7 cellular contexts compared by ENCODE assay signal in genomic region chrX:93095535-93095934, GRCh38.
DNase-seq lines count a peak whose midpoint lies in the region; ATAC-seq, FAIRE-seq and TF ChIP-seq lines count a peak whose summit lies in the region.
"Not testable (repeated sequence)": the region's sequence is repeated elsewhere in the genome, so short reads cannot be mapped to it uniquely, and the experiment has no call there.

No MANE protein-coding gene starts in this region.

- H3K79me1 ChIP-seq in H9 (ENCODE audit: insufficient read depth, low read depth, low read length, poor library complexity, severe bottlenecking); H1 (ENCODE audit: low read depth, low read length); mesendoderm (ENCODE audit: low read length): not testable (repeated sequence)

- H3K56ac ChIP-seq in H9 (ENCODE audit: insufficient read length, low read depth, low read length); H1 (replicated peaks; ENCODE audit: insufficient read length, low read depth, low read length); mesendoderm (ENCODE audit: low read length): not testable (repeated sequence)

- not testable (repeated sequence) for H4K91ac ChIP-seq in H9 (ENCODE audit: insufficient read length, low read depth, low read length); H1 (replicated peaks; ENCODE audit: insufficient read length, low read length)

- H3K14ac ChIP-seq in H9 (ENCODE audit: insufficient read depth, low read length); H1 (ENCODE audit: insufficient read length): not testable (repeated sequence)

- H3T11ph ChIP-seq in H9 (ENCODE audit: low read length) = not testable (repeated sequence)

- POLR2A ChIA-PET in WTC11 (lab: Charles Lee); H1 (lab: Charles Lee; ENCODE audit: partially characterized antibody): not testable (repeated sequence)

- H4K8ac ChIP-seq in H9 (replicated peaks; ENCODE audit: insufficient read length, low read depth, low read length); H1 (ENCODE audit: extremely low read depth, insufficient read depth, low read length); mesendoderm (ENCODE audit: low read depth, low read length): not testable (repeated sequence)

- not testable (repeated sequence) for H3K18ac ChIP-seq in H9 (ENCODE audit: insufficient read length, low read depth, low read length); H1 (ENCODE audit: extremely low read depth, low read length); mesendoderm (ENCODE audit: low read length)

- H4K20me1 ChIP-seq in GM23338 (replicated peaks; ENCODE audit: insufficient read depth); H9 (ENCODE audit: control insufficient read depth, insufficient read depth, insufficient read length); H1 (replicated peaks in 1 of 2; ENCODE audit: control insufficient read depth in 1 of 2, insufficient read depth in 2 of 2, low read length in 2 of 2): not testable (repeated sequence)

- H3K36me3 ChIP-seq in GM23338 (ENCODE audit: insufficient read depth); HUES6 (ENCODE audit: control insufficient read depth, insufficient read depth, low read length); H1 (ENCODE audit: control insufficient read depth in 2 of 4, insufficient read depth in 4 of 4, low read length in 3 of 4); mesendoderm (ENCODE audit: control insufficient read depth, insufficient read depth, low read length): not testable (repeated sequence)

- H3K9ac ChIP-seq in H9 (ENCODE audit: extremely low read depth, insufficient read length, low read length); HUES6 (ENCODE audit: low read length); H1 (replicated peaks in 1 of 4; ENCODE audit: extremely low read depth in 1 of 4, low read depth in 3 of 4, low read length in 3 of 4); mesendoderm (ENCODE audit: low read length): not testable (repeated sequence)

- H2BK15ac ChIP-seq in H9 (ENCODE audit: low read depth, low read length); H1 (ENCODE audit: low read length); mesendoderm (replicated peaks; ENCODE audit: low read depth): not testable (repeated sequence)

- H3K36me3 Mint-ChIP-seq in GM23338 (ENCODE audit: low read depth) = peaks cover 13% of the 10 kb centered on the region; the same call in 2 of the 3 replicates
- H3K36me3 Mint-ChIP-seq in H9 (ENCODE audit: insufficient read depth in 1 of 3, low read depth in 3 of 3) = peaks cover 14 to 18% (median 15%) of the 10 kb centered on the region in 3 experiments
- H3K36me3 Mint-ChIP-seq in WTC11 = peaks cover 13% of the 10 kb centered on the region
- not testable (repeated sequence) for H3K36me3 Mint-ChIP-seq in type B pancreatic cell

- not testable (repeated sequence) for H3K23me2 ChIP-seq in H9 (ENCODE audit: insufficient read length, low read depth, low read length, poor library complexity, severe bottlenecking); H1 (ENCODE audit: low read depth, low read length)

- not testable (repeated sequence) for H3K4me1 Mint-ChIP-seq in GM23338; WTC11; type B pancreatic cell (ENCODE audit: unreplicated experiment)
- peaks cover 16% of the 10 kb centered on the region in 2 experiments for H3K4me1 Mint-ChIP-seq in H9

- H2BK120ac ChIP-seq in H9 (ENCODE audit: low read depth, low read length, poor library complexity, severe bottlenecking); H1 (replicated peaks; ENCODE audit: low read depth, low read length); mesendoderm (ENCODE audit: low read depth, low read length): not testable (repeated sequence)

- TF ChIP-seq EP300 in H1 (IDR thresholded peaks at IDR 0.05; ENCODE audit: borderline replicate concordance in 1 of 2, low read depth in 2 of 2, low read length in 2 of 2) = not testable (repeated sequence)

- H3K27ac ChIP-seq in GM23338 (ENCODE audit: low read depth) (peak overlapping the region; percentile 74; the same call in 1 of the 2 replicates), H9 (ENCODE audit: insufficient read length, low read depth, low read length) (peak overlapping the region; percentile 57), HUES6 (ENCODE audit: low read depth, low read length) (peak overlapping the region; percentile 79; the same call in 1 of the 2 replicates)
- H3K27ac ChIP-seq in H1 (ENCODE audit: low read depth, low read length); mesendoderm (ENCODE audit: low read depth, low read length): not testable (repeated sequence)

- not testable (repeated sequence) for H3K4me2 ChIP-seq in GM23338; H9 (ENCODE audit: insufficient read depth, insufficient read length, low read length); H1 (ENCODE audit: insufficient read depth in 1 of 2, low read depth in 2 of 2, low read length in 2 of 2); mesendoderm (ENCODE audit: low read length)

- peak; percentile 62; the same call in 2 of the 3 replicates for ATAC-seq in GM23338
- peak; percentile 82 for ATAC-seq in WTC11

- not testable (repeated sequence) for H4K5ac ChIP-seq in H9 (ENCODE audit: insufficient read length, low read depth, low read length); H1 (ENCODE audit: insufficient read length, low read depth, low read length); mesendoderm (ENCODE audit: low read length)

- not testable (repeated sequence) for H3K4me3 Mint-ChIP-seq in GM23338, H9, WTC11
- peak overlapping the region; percentile 33 for H3K4me3 Mint-ChIP-seq in type B pancreatic cell

- H2BK12ac ChIP-seq in H9 (ENCODE audit: insufficient read length, low read depth, low read length); H1 (ENCODE audit: low read depth, low read length): not testable (repeated sequence)

- not testable (repeated sequence) for H2AK5ac ChIP-seq in H9 (ENCODE audit: insufficient read length, low read length); H1 (ENCODE audit: low read depth, low read length); mesendoderm (ENCODE audit: low read length)

- CTCF ChIA-PET in WTC11 (lab: Charles Lee); H1 (lab: Charles Lee; ENCODE audit: partially characterized antibody): not testable (repeated sequence)

- H2BK5ac ChIP-seq in H9 (ENCODE audit: insufficient read length, low read length); H1 (ENCODE audit: low read depth, low read length); mesendoderm (ENCODE audit: low read length): not testable (repeated sequence)

- not testable (repeated sequence) for H3K27ac Mint-ChIP-seq in GM23338
- peak overlapping the region in 2 of 3 experiments; percentile 97 to 98; a peak in 3 of 7 replicates for H3K27ac Mint-ChIP-seq in H9
- 0 out of 2 replicates have a peak overlapping the region, but pooled peaks have one; percentile 84 for H3K27ac Mint-ChIP-seq in WTC11
- H3K27ac Mint-ChIP-seq in type B pancreatic cell = peak overlapping the region; percentile 65

- H3K79me2 ChIP-seq in GM23338 (replicated peaks; ENCODE audit: insufficient read depth); H9 (ENCODE audit: insufficient read depth, low read length); H1 (ENCODE audit: control insufficient read depth in 1 of 2, insufficient read depth in 2 of 2, low read length in 2 of 2); mesendoderm (ENCODE audit: control insufficient read depth, insufficient read depth, low read length): not testable (repeated sequence)

- no CpG with 5 or more reads among the region's 1 CpG for WGBS in H9 (ENCODE audit: extremely low coverage, insufficient read length, low lambda C conversion rate)
- WGBS in H1 (ENCODE audit: extremely low coverage in 1 of 2, insufficient coverage in 1 of 2, insufficient read length in 1 of 2, insufficient replicate concordance in 2 of 2, low coverage in 1 of 2, low lambda C conversion rate in 2 of 2, missing lambda C conversion rate in 1 of 2), 2 experiments = 0% methylated on average over 1 of the region's 1 CpG; no CpG with 5 or more reads in 1 of the 2 experiments
- WGBS in mesendoderm (ENCODE audit: extremely low coverage, insufficient coverage, low lambda C conversion rate) = no CpG with 5 or more reads among the region's 1 CpG

- TF ChIP-seq POLR2A in H1 (IDR thresholded peaks at IDR 0.05; ENCODE audit: control extremely low read depth in 1 of 2, low read depth in 2 of 2, low read length in 2 of 2) = not testable (repeated sequence)

- H3K9me2 ChIP-seq in GM23338 (ENCODE audit: insufficient read depth) = not testable (repeated sequence)

- not testable (repeated sequence) for TF ChIP-seq RAD21 in H1 (IDR thresholded peaks at IDR 0.05 in 1 of 2, conservative IDR thresholded peaks at IDR 0.05 in 1 of 2; ENCODE audit: low read depth in 2 of 2, low read length in 2 of 2)

- H3K9me3 ChIP-seq in H9 (ENCODE audit: control insufficient read depth, low read depth, low read length); HUES6 (ENCODE audit: control insufficient read depth, insufficient read depth, low read depth, low read length); H1 (ENCODE audit: insufficient read depth in 2 of 2, low read depth in 1 of 2, low read length in 1 of 2): not testable (repeated sequence)

- H3K27me3 Mint-ChIP-seq in GM23338 (ENCODE audit: insufficient read depth, low read depth, poor library complexity); H9 (ENCODE audit: low read depth); WTC11 (ENCODE audit: low read depth); type B pancreatic cell: not testable (repeated sequence)

- not testable (repeated sequence) for H3K23ac ChIP-seq in H9 (ENCODE audit: insufficient read length, low read depth, low read length); H1 (ENCODE audit: insufficient read length); mesendoderm (ENCODE audit: low read length)

- not testable (repeated sequence) for H3K4me3 ChIP-seq in GM23338; HUES6 (ENCODE audit: low read depth, low read length); H1 (ENCODE audit: extremely low read depth in 1 of 4, insufficient read depth in 2 of 4, low read depth in 3 of 4, low read length in 4 of 4); mesendoderm (ENCODE audit: low read length)

- not testable (repeated sequence) for TF ChIP-seq CTCF in GM23338 (conservative IDR thresholded peaks at IDR 0.05; ENCODE audit: low read depth in 2 of 2); H9 (conservative IDR thresholded peaks at IDR 0.05); WTC11 (IDR thresholded peaks at IDR 0.05); H1 (IDR thresholded peaks at IDR 0.05; ENCODE audit: control extremely low read depth in 1 of 3, insufficient read depth in 1 of 3, low read depth in 1 of 3, low read length in 3 of 3); type B pancreatic cell (conservative IDR thresholded peaks at IDR 0.05)

- H2BK20ac ChIP-seq in H9 (ENCODE audit: low read depth, low read length, poor library complexity, severe bottlenecking); H1 (ENCODE audit: low read length): not testable (repeated sequence)

- not testable (repeated sequence) for H3K27me3 ChIP-seq in GM23338 (ENCODE audit: insufficient read depth); H9 (ENCODE audit: insufficient read depth, low read length); HUES6 (ENCODE audit: control insufficient read depth, insufficient read depth, low read length); H1 (replicated peaks in 1 of 4; ENCODE audit: control insufficient read depth in 3 of 4, extremely low read depth in 1 of 4, insufficient read depth in 3 of 4, low read length in 3 of 4); mesendoderm (ENCODE audit: insufficient read depth, low read length, poor library complexity)

- not testable (repeated sequence) for H3K4ac ChIP-seq in H9 (ENCODE audit: low read depth, low read length); H1 (replicated peaks; ENCODE audit: insufficient read length, low read depth, low read length); mesendoderm (ENCODE audit: low read depth, low read length)

- H2AFZ ChIP-seq in GM23338; H9 (ENCODE audit: low read length); H1 (ENCODE audit: low read length): not testable (repeated sequence)

- H3F3A ChIP-seq in GM23338 (replicated peaks; ENCODE audit: low read depth) = not testable (repeated sequence)

- peak; percentile 7 for DNase-seq in GM23338 (ENCODE audit: low spot score)
- not testable (repeated sequence) for DNase-seq in H9; WTC11 (ENCODE audit: low spot score); H1 (ENCODE audit: low read depth in 1 of 2, low spot score in 2 of 2); type B pancreatic cell (ENCODE audit: extremely low spot score, unreplicated experiment)
- peak; percentile 6 for DNase-seq in mesendoderm

- H3K9me3 Mint-ChIP-seq in GM23338, type B pancreatic cell: not testable (repeated sequence)
- H3K9me3 Mint-ChIP-seq in H9 (peaks cover 9 to 15% of the 10 kb centered on the region in 2 experiments; a peak in 4 of 5 replicates), WTC11 (peaks cover 12% of the 10 kb centered on the region)

- H3K4me1 ChIP-seq in GM23338 (ENCODE audit: insufficient read depth); H9 (ENCODE audit: insufficient read depth, low read length); HUES6 (ENCODE audit: control insufficient read depth, insufficient read depth, low read length); H1 (replicated peaks in 1 of 4; ENCODE audit: control insufficient read depth in 3 of 4, insufficient read depth in 4 of 4, low read length in 3 of 4); mesendoderm (ENCODE audit: control insufficient read depth, low read depth, low read length): not testable (repeated sequence)

- peak; percentile 100 for FAIRE-seq in H1 (lab: Jason Lieb, UNC)
